In the genomic region with DNA sequence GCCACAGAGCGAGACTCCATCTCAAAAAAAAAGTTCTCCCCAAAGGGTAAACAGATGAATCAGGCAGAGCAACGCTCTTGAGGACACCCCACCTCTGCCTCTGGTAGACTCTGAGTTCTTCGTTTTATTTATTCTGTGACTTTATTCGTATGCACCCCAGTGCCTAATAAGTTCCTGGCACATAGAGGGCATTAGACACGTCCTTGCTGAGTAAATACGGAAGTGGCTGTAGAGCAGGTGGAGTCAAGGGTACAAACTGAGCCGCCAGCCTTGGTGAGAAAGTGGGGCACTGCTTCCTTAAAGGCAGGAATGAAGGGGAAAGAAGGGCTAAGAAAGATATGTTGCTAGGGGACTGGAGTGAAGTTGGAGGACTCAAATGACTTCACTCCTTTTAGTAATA, we compare ENCODE assay signal across 2 cellular contexts.
TF ChIP-seq lines count a peak whose summit lies in the region.

No MANE protein-coding gene starts in this region.

TF ChIP-seq in IMR-90, 13 proteins besides CTCF, POLR2A, EP300 and RAD21:
- TF ChIP-seq BHLHE40 (IDR thresholded peaks at IDR 0.05; ENCODE audit: low read depth, low read length): no peak
- no peak for TF ChIP-seq CEBPB (IDR thresholded peaks at IDR 0.05; ENCODE audit: low read depth, low read length)
- no peak for TF ChIP-seq MAZ (IDR thresholded peaks at IDR 0.05; ENCODE audit: borderline replicate concordance, low read depth, low read length)
- no peak for TF ChIP-seq CHD1 (IDR thresholded peaks at IDR 0.05; ENCODE audit: low read depth, low read length)
- TF ChIP-seq RCOR1 (IDR thresholded peaks at IDR 0.05; ENCODE audit: insufficient replicate concordance, low read length): no peak
- TF ChIP-seq, protein P1, sequence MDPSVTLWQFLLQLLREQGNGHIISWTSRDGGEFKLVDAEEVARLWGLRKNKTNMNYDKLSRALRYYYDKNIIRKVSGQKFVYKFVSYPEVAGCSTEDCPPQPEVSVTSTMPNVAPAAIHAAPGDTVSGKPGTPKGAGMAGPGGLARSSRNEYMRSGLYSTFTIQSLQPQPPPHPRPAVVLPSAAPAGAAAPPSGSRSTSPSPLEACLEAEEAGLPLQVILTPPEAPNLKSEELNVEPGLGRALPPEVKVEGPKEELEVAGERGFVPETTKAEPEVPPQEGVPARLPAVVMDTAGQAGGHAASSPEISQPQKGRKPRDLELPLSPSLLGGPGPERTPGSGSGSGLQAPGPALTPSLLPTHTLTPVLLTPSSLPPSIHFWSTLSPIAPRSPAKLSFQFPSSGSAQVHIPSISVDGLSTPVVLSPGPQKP (IDR thresholded peaks at IDR 0.05; ENCODE audit: borderline replicate concordance, low read depth, low read length): no peak
- TF ChIP-seq, protein P2, sequence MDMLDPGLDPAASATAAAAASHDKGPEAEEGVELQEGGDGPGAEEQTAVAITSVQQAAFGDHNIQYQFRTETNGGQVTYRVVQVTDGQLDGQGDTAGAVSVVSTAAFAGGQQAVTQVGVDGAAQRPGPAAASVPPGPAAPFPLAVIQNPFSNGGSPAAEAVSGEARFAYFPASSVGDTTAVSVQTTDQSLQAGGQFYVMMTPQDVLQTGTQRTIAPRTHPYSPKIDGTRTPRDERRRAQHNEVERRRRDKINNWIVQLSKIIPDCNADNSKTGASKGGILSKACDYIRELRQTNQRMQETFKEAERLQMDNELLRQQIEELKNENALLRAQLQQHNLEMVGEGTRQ (IDR thresholded peaks at IDR 0.05; ENCODE audit: low read depth, low read length): no peak
- no peak for TF ChIP-seq MXI1 (IDR thresholded peaks at IDR 0.05; ENCODE audit: borderline replicate concordance, low read depth, low read length)
- TF ChIP-seq NFE2L2 (IDR thresholded peaks at IDR 0.05; ENCODE audit: low read depth, low read length): no peak
- no peak for TF ChIP-seq FOS (IDR thresholded peaks at IDR 0.05; ENCODE audit: low read depth, low read length)
- TF ChIP-seq RFX5 (IDR thresholded peaks at IDR 0.05; ENCODE audit: low read depth, low read length): no peak

TF ChIP-seq in K562, 482 proteins besides CTCF, POLR2A, EP300 and RAD21:
- TF ChIP-seq SPI1 (IDR thresholded peaks at IDR 0.05; ENCODE audit: borderline replicate concordance, low read depth, low read length) (peak; percentile 68), POLR2AphosphoS2 (IDR thresholded peaks at IDR 0.05; ENCODE audit: low read length) (no peak)
